ENCODE assay signal across 8 cellular contexts in the genomic region with DNA sequence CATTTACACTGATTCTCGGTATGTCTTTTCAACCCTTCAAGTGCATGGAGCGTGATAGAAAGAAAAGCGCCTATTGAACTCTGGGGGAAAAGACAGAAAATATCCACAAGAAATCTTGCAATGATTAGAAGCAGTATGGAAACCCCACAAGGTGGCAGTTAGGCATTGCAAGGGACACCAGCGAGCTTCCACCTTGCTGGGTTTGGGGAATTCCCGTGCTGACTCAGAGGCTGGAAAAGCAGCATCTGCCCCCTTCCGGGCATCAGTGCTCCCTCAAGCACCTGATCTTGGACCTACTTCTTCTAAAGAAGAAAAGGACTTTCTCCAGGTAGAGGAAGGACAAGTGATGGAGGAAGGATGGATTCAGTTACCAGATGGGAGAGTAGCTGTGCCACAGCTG.
DNase-seq lines count a peak whose midpoint lies in the region; ATAC-seq and TF ChIP-seq lines count a peak whose summit lies in the region.
"Not testable (repeated sequence)": the region's sequence is repeated elsewhere in the genome, so short reads cannot be mapped to it uniquely, and the experiment has no call there.

No MANE protein-coding gene starts in this region.

- not testable (repeated sequence) for H3K9me3 ChIP-seq in PC-3 (ENCODE audit: low read length); endodermal cell (ENCODE audit: control insufficient read depth, low read length)

- H3K9ac ChIP-seq in PC-3 (ENCODE audit: low read length); endodermal cell (ENCODE audit: extremely low read depth, low read length, poor library complexity, severe bottlenecking): not testable (repeated sequence)

- not testable (repeated sequence) for H3K4me1 Mint-ChIP-seq in GM23338; endodermal cell; osteocyte (ENCODE audit: unreplicated experiment)

- not testable (repeated sequence) for H3K36me3 ChIP-seq in GM23338 (ENCODE audit: insufficient read depth); PC-3 (ENCODE audit: low read depth, low read length); endodermal cell (ENCODE audit: control insufficient read depth, insufficient read depth, low read length)

- not testable (repeated sequence) for H3K4me1 ChIP-seq in GM23338 (ENCODE audit: insufficient read depth); PC-3 (ENCODE audit: insufficient read depth, low read length); endodermal cell (ENCODE audit: control insufficient read depth, insufficient read depth, low read length)

- H3K4me3 ChIP-seq in GM23338; PC-3 (ENCODE audit: low read length); endodermal cell (ENCODE audit: low read length): not testable (repeated sequence)

- not testable (repeated sequence) for H3K79me2 ChIP-seq in GM23338 (replicated peaks; ENCODE audit: insufficient read depth); PC-3 (ENCODE audit: low read length)

- not testable (repeated sequence) for H3K4me2 ChIP-seq in GM23338; PC-3 (ENCODE audit: low read length)

- 0 out of 4 replicates have a peak, but pooled peaks of 1 of the 2 experiments have one; percentile 1 for TF ChIP-seq CTCF in GM23338 (conservative IDR thresholded peaks at IDR 0.05; ENCODE audit: low read depth in 2 of 2)
- TF ChIP-seq CTCF in PC-3 (conservative IDR thresholded peaks at IDR 0.05; ENCODE audit: low read depth, low read length); osteocyte (IDR thresholded peaks at IDR 0.05): not testable (repeated sequence)
- peak; percentile 13 for TF ChIP-seq CTCF in endodermal cell (conservative IDR thresholded peaks at IDR 0.05)

- H4K20me1 ChIP-seq in GM23338 (replicated peaks; ENCODE audit: insufficient read depth); PC-3 (ENCODE audit: low read length): not testable (repeated sequence)

- not testable (repeated sequence) for H3F3A ChIP-seq in GM23338 (replicated peaks; ENCODE audit: low read depth); PC-3 (ENCODE audit: low read length, unreplicated experiment)

- WGBS in endodermal cell (ENCODE audit: insufficient coverage in 1 of 2, insufficient read length in 1 of 2), 2 experiments: 78 to 80% methylated on average over 5 to 6 of the region's 6 CpGs

- not testable (repeated sequence) for H3K27ac ChIP-seq in GM23338 (ENCODE audit: low read depth); PC-3 (ENCODE audit: low read length); endodermal cell (ENCODE audit: low read depth, low read length)

- not testable (repeated sequence) for BruUV-seq in PC-3 (replicated peaks; lab: Mats Ljungman, UMichigan)

- not testable (repeated sequence) for H3K27ac Mint-ChIP-seq in GM23338; endodermal cell; osteocyte (ENCODE audit: unreplicated experiment)

- not testable (repeated sequence) for H3K9me2 ChIP-seq in GM23338 (ENCODE audit: insufficient read depth); PC-3 (replicated peaks; ENCODE audit: low read length)

- H2AFZ ChIP-seq in GM23338; PC-3 (ENCODE audit: low read length): not testable (repeated sequence)

- not testable (repeated sequence) for H3K36me3 Mint-ChIP-seq in GM23338 (ENCODE audit: low read depth); endodermal cell (ENCODE audit: low read depth); osteocyte (ENCODE audit: unreplicated experiment)

- POLR2A ChIA-PET in PC-3 (lab: Charles Lee; ENCODE audit: unreplicated experiment): not testable (repeated sequence)

- intact Hi-C loops in PC-3 (cut with micrococcal nuclease): not testable (repeated sequence)

- not testable (repeated sequence) for ATAC-seq in GM23338, PC-3

- not testable (repeated sequence) for H3K27me3 ChIP-seq in GM23338 (ENCODE audit: insufficient read depth); PC-3 (ENCODE audit: low read length); endodermal cell (ENCODE audit: control insufficient read depth, insufficient read depth, low read length, poor library complexity, severe bottlenecking)

- H3K27me3 Mint-ChIP-seq in GM23338 (ENCODE audit: insufficient read depth, low read depth, poor library complexity); endodermal cell (ENCODE audit: insufficient read depth); osteocyte (ENCODE audit: unreplicated experiment): not testable (repeated sequence)

- H3K9me3 Mint-ChIP-seq in GM23338; osteocyte (ENCODE audit: unreplicated experiment): not testable (repeated sequence)
- H3K9me3 Mint-ChIP-seq in endodermal cell: peaks cover 57% of the 10 kb centered on the region

- DNase-seq in A172 (ENCODE audit: low spot score) (peak; percentile 29), Daoy (ENCODE audit: low read depth) (peak; percentile 64), GM23338 (ENCODE audit: low spot score) (peak; percentile 13), HK-2 (ENCODE audit: unreplicated experiment) (peak; percentile 38), PC-3 (peak; percentile 4), kidney tubule cell (ENCODE audit: low spot score) (peak; percentile 48), osteocyte (ENCODE audit: extremely low spot score, unreplicated experiment) (peak; percentile 23)
- not testable (repeated sequence) for DNase-seq in endodermal cell

- not testable (repeated sequence) for H3K4me3 Mint-ChIP-seq in GM23338; endodermal cell; osteocyte (ENCODE audit: unreplicated experiment)

- CTCF ChIA-PET in PC-3 (lab: Charles Lee): not testable (repeated sequence)
